Comparison of ENCODE assay signal across 10 cellular contexts in genomic region chr7:4613855-4614548, GRCh38.
DNase-seq lines count a peak whose midpoint lies in the region; ATAC-seq and TF ChIP-seq lines count a peak whose summit lies in the region.
"Had no signal": no experiment of that assay in that cellular context is flagged by ENCODE, and none has a peak within 500 bp of the region (broad histone marks: within the 10 kb centered on the region; RNA-seq: fewer than 3 reads in every experiment).

No MANE protein-coding gene starts in this region.

- peak overlapping the region; percentile 77 for H3K27ac ChIP-seq in psoas muscle

- H3K27me3 ChIP-seq in adipocyte (replicated peaks; ENCODE audit: control insufficient read depth, insufficient read depth, low read length) (no peaks in the 10 kb centered on the region), psoas muscle (ENCODE audit: insufficient read depth in 3 of 3, low read length in 2 of 3) (no peaks in the 10 kb centered on the region)

- H3K4me1 ChIP-seq in adipocyte (ENCODE audit: control insufficient read depth, insufficient read depth, low read length), result peaks cover 13% of the 10 kb centered on the region
- peaks cover 15% of the 10 kb centered on the region for H3K4me1 ChIP-seq in psoas muscle

- 28 to 36% (median 30%) methylated on average over 15 of the region's 15 CpGs for whole genome bisulfite sequencing in psoas muscle, 3 donors

- H3K9me3 ChIP-seq in adipocyte (ENCODE audit: control insufficient read depth, low read length), result no peaks in the 10 kb centered on the region
- H3K9me3 ChIP-seq in psoas muscle, result no peaks in the 10 kb centered on the region
- H3K9me3 ChIP-seq: mucosa of descending colon had no signal

- H3K36me3 ChIP-seq in adipocyte (ENCODE audit: control insufficient read depth, insufficient read depth, low read length, severe bottlenecking) (no peaks in the 10 kb centered on the region), psoas muscle (ENCODE audit: insufficient read depth in 1 of 2, low read depth in 1 of 2) (no peaks in the 10 kb centered on the region)

- DNase-seq in EH (ENCODE audit: low read depth), result peak; percentile 79
- DNase-seq in adipocyte (ENCODE audit: low read depth), result peak; percentile 79
- no peak for DNase-seq in left cardiac atrium
- DNase-seq in psoas muscle, result peak; percentile 37 to 70
- DNase-seq in NCI-H82 (lab: John Stamatoyannopoulos, UW), result no peak
- DNase-seq in KG1 (lab: John Stamatoyannopoulos, UW), result no peak
- DNase-seq in occipital lobe (lab: John Stamatoyannopoulos, UW), result no peak

- intact Hi-C loops in left cardiac atrium (cut with DNase I) (no loop called here), psoas muscle (cut with DNase I) (loop anchor here in 1 of 2 donors (10.0 kb wide), 1 partner anchor 141 kb away; no protein-coding TSS in a partner anchor)

- H3K4me3 ChIP-seq in adipocyte (ENCODE audit: low read length) (peak overlapping the region; percentile 57), psoas muscle (peak overlapping the region; percentile 56)
- H3K4me3 ChIP-seq: mucosa of descending colon had no signal

- TF ChIP-seq CTCF in psoas muscle (IDR thresholded peaks at IDR 0.05), result peak; percentile 4

- H3K9ac ChIP-seq in adipocyte (ENCODE audit: low read length), result peak overlapping the region; percentile 79

- ATAC-seq in left cardiac atrium, result peak; percentile 49 to 53
- peak; percentile 91 to 97 (median 94) for ATAC-seq in psoas muscle
- no peak for ATAC-seq in GM21786 (IDR thresholded peaks at IDR 0.05; ENCODE audit: unreplicated experiment)
- ATAC-seq: activated T-helper 17 cell treated with anti-CD3 and anti-CD28 coated beads, Interleukin-2, amount 50 U/mL, for 72 hours; mucosa of descending colon had no signal

Comparison
In these comparisons a context has a peak if more than half of its experiments do, and no peak if none do; other contexts are left out.
1. DNase-seq: peak in EH (single experiment), adipocyte (single experiment) and psoas muscle (2 of 2); none in left cardiac atrium (single experiment), NCI-H82 (single experiment), KG1 (single experiment) and occipital lobe (single experiment).